In genomic region chr16:89312598-89313299, GRCh38 we compare ENCODE assay signal across 18 cellular contexts.
DNase-seq lines count a peak whose midpoint lies in the region; ATAC-seq and TF ChIP-seq lines count a peak whose summit lies in the region.
"Had no signal": no experiment of that assay in that cellular context is flagged by ENCODE, and none has a peak within 500 bp of the region (broad histone marks: within the 10 kb centered on the region; RNA-seq: fewer than 3 reads in every experiment).

No MANE protein-coding gene starts in this region.

- H3K36me3 Mint-ChIP-seq in activated CD4-positive, alpha-beta T cell treated with anti-CD3 and anti-CD28 coated beads, Interleukin-2, amount 10 ng/mL, durations not matched to agents 7 days and 5 days (ENCODE audit: low read depth): peaks cover 61% of the 10 kb centered on the region
- H3K36me3 Mint-ChIP-seq in CD8-positive, alpha-beta memory T cell: peaks cover 0 to 64% (median 0%) of the 10 kb centered on the region in 3 donors
- H3K36me3 Mint-ChIP-seq in natural killer cell: no peaks in the 10 kb centered on the region

- no peaks in the 10 kb centered on the region for H3K27me3 Mint-ChIP-seq in activated CD4-positive, alpha-beta T cell treated with anti-CD3 and anti-CD28 coated beads, Interleukin-2, amount 10 ng/mL, durations not matched to agents 7 days and 5 days
- H3K27me3 Mint-ChIP-seq in CD8-positive, alpha-beta memory T cell: peaks cover 0 to 3% of the 10 kb centered on the region in 2 donors
- H3K27me3 Mint-ChIP-seq in natural killer cell (ENCODE audit: low read depth in 2 of 2): no peaks in the 10 kb centered on the region

- H3K4me1 Mint-ChIP-seq in activated CD4-positive, alpha-beta T cell treated with anti-CD3 and anti-CD28 coated beads, Interleukin-2, amount 10 ng/mL, durations not matched to agents 7 days and 5 days: peaks cover 91% of the 10 kb centered on the region
- peaks cover 84 to 100% (median 96%) of the 10 kb centered on the region in 3 donors for H3K4me1 Mint-ChIP-seq in CD8-positive, alpha-beta memory T cell
- H3K4me1 Mint-ChIP-seq in natural killer cell: peaks cover 77 to 83% of the 10 kb centered on the region in 2 donors

- TF ChIP-seq POLR2A in Peyer's patch (IDR thresholded peaks at IDR 0.05): no peak

- H3K27ac ChIP-seq in CD8-positive, alpha-beta memory T cell (ENCODE audit: low read depth, low read length): no peak overlapping the region
- H3K27ac ChIP-seq in caudate nucleus (ENCODE audit: low read depth, low read length) (peak overlapping the region; percentile 49), Peyer's patch (peak overlapping the region in 2 of 4 donors; percentile 1 to 27)
- H3K27ac ChIP-seq: colonic mucosa had no signal

- POLR2A ChIA-PET in activated CD4-positive, alpha-beta T cell treated with anti-CD3 and anti-CD28 coated beads, Interleukin-2, amount 10 ng/mL, durations not matched to agents 7 days and 5 days (lab: Charles Lee): no interaction called here
- POLR2A ChIA-PET in CD8-positive, alpha-beta memory T cell (lab: Charles Lee): no interaction called here

- DNase-seq in activated CD4-positive, alpha-beta T cell treated with anti-CD3 and anti-CD28 coated beads, Interleukin-2, amount 10 ng/mL, durations not matched to agents 7 days and 5 days: no peak
- no peak for DNase-seq in activated CD4-positive, alpha-beta T cell treated with anti-CD3 and anti-CD28 coated beads for 1 hour
- DNase-seq in CD8-positive, alpha-beta memory T cell: no peak
- DNase-seq in caudate nucleus (lab: John Stamatoyannopoulos, UW): no peak
- no peak for DNase-seq in natural killer cell
- no peak for DNase-seq in stimulated activated CD4-positive, alpha-beta T cell treated with anti-CD3 and anti-CD28 coated beads, Interleukin-4, amount 100 ng/mL, for 24 hours
- DNase-seq in Peyer's patch: no peak
- DNase-seq in left lobe of liver (ENCODE audit: low spot score): no peak
- DNase-seq: activated effector memory CD4-positive, alpha-beta T cell treated with Interleukin-2 at 50 U/mL for 16 hours; C1 segment of cervical spinal cord; colonic mucosa; DMS 273 treated with DMSO at 0.1 percent for 48 hours; NCI-H524; psoas muscle; SHP77 had no signal

- TF ChIP-seq CTCF in natural killer cell (IDR thresholded peaks at IDR 0.05): no peak
- no peak for TF ChIP-seq CTCF in Peyer's patch (IDR thresholded peaks at IDR 0.05)

- ATAC-seq in natural killer cell (no peak), left lobe of liver (no peak)
- ATAC-seq: WTC11 had no signal

- H3K27ac Mint-ChIP-seq in activated CD4-positive, alpha-beta T cell treated with anti-CD3 and anti-CD28 coated beads, Interleukin-2, amount 10 ng/mL, durations not matched to agents 7 days and 5 days: peak overlapping the region; percentile 47
- H3K27ac Mint-ChIP-seq in CD8-positive, alpha-beta memory T cell: peak overlapping the region in 7 of 8 donors; percentile 7 to 99 (median 92)
- peak overlapping the region; percentile 98 for H3K27ac Mint-ChIP-seq in natural killer cell
- H3K27ac Mint-ChIP-seq: WTC11 had no signal

- H3K4me3 Mint-ChIP-seq in activated CD4-positive, alpha-beta T cell treated with anti-CD3 and anti-CD28 coated beads, Interleukin-2, amount 10 ng/mL, durations not matched to agents 7 days and 5 days: no peak overlapping the region
- peak overlapping the region in 4 of 7 donors; percentile 24 to 41 (median 31) for H3K4me3 Mint-ChIP-seq in CD8-positive, alpha-beta memory T cell
- peak overlapping the region; percentile 62 for H3K4me3 Mint-ChIP-seq in natural killer cell
- H3K4me3 Mint-ChIP-seq: WTC11 had no signal

- H3K9me3 ChIP-seq in CD8-positive, alpha-beta memory T cell (ENCODE audit: low read length): no peaks in the 10 kb centered on the region
- H3K9me3 ChIP-seq in Peyer's patch: no peaks in the 10 kb centered on the region
- H3K9me3 ChIP-seq: A549, colonic mucosa, psoas muscle had no signal

- H3K9me3 Mint-ChIP-seq in activated CD4-positive, alpha-beta T cell treated with anti-CD3 and anti-CD28 coated beads, Interleukin-2, amount 10 ng/mL, durations not matched to agents 7 days and 5 days: no peaks in the 10 kb centered on the region
- H3K9me3 Mint-ChIP-seq in CD8-positive, alpha-beta memory T cell: no peaks in the 10 kb centered on the region
- no peaks in the 10 kb centered on the region for H3K9me3 Mint-ChIP-seq in natural killer cell
- H3K9me3 Mint-ChIP-seq: WTC11 had no signal

- peaks cover 84% of the 10 kb centered on the region for H3K4me1 ChIP-seq in CD8-positive, alpha-beta memory T cell (ENCODE audit: insufficient read depth, low read length)
- peaks cover 0 to 69% (median 38%) of the 10 kb centered on the region in 4 donors for H3K4me1 ChIP-seq in Peyer's patch

- no peaks in the 10 kb centered on the region for H3K27me3 ChIP-seq in CD8-positive, alpha-beta memory T cell (ENCODE audit: insufficient read depth, low read length, poor library complexity, severe bottlenecking)
- H3K27me3 ChIP-seq in Peyer's patch: no peaks in the 10 kb centered on the region
- H3K27me3 ChIP-seq: colonic mucosa had no signal

- no peak overlapping the region for H3K4me3 ChIP-seq in CD8-positive, alpha-beta memory T cell (ENCODE audit: low read length)
- H3K4me3 ChIP-seq in Peyer's patch: no peak overlapping the region
- H3K4me3 ChIP-seq: A549, colonic mucosa, psoas muscle, smooth muscle cell had no signal

- peaks cover 20% of the 10 kb centered on the region for H3K36me3 ChIP-seq in CD8-positive, alpha-beta memory T cell (ENCODE audit: insufficient read depth, low read length)
- H3K36me3 ChIP-seq in Peyer's patch: peaks cover 0 to 31% (median 0%) of the 10 kb centered on the region in 3 donors
- H3K36me3 ChIP-seq: colonic mucosa had no signal

- CTCF ChIA-PET in activated CD4-positive, alpha-beta T cell treated with anti-CD3 and anti-CD28 coated beads, Interleukin-2, amount 10 ng/mL, durations not matched to agents 7 days and 5 days (lab: Charles Lee): interaction anchor here (1.3 to 4.8 kb wide), 2 partner anchors 12 to 24 kb away, joined by 3 to 26 read pairs; no protein-coding TSS in a partner anchor
- CTCF ChIA-PET in CD8-positive, alpha-beta memory T cell (lab: Charles Lee): interaction anchor here (1.4 kb wide), 1 partner anchor 16 kb away, joined by 3 read pairs; no protein-coding TSS in a partner anchor

- intact Hi-C loops in natural killer cell (cut with micrococcal nuclease): loop anchor here (10.0 kb wide), 1 partner anchor 68 kb away; no protein-coding TSS in a partner anchor

Comparison
In these comparisons a context has a peak if more than half of its experiments do, and no peak if none do; other contexts are left out.
1. H3K27ac Mint-ChIP-seq: peak in every context shown above with its lines; median percentile 98 in natural killer cell; 92 in CD8-positive, alpha-beta memory T cell; 47 in activated CD4-positive, alpha-beta T cell treated with anti-CD3 and anti-CD28 coated beads, Interleukin-2, amount 10 ng/mL, durations not matched to agents 7 days and 5 days.